In genomic region chr13:32427852-32428580, GRCh38 we compare ENCODE assay signal across 8 cellular contexts. TPM values are rescaled to one million over a fixed set of nuclear protein-coding genes. Genes with fewer than 3 reads are reported as not detected.
A peak's percentile ranks its signal among the peaks of the same experiment; 100 is the strongest.
DNase-seq lines count a peak whose midpoint lies in the region; ATAC-seq and TF ChIP-seq lines count a peak whose summit lies in the region.

N4BP2L1 (minus strand) TSS chr13:32428130; CDS start chr13:32428082, 48 bp downstream.

- H3K27me3 ChIP-seq in BLaER1 (no peaks in the 10 kb centered on the region), PC-3 (ENCODE audit: low read length) (no peaks in the 10 kb centered on the region)

- H3K9ac ChIP-seq in BLaER1, result peak within 1 kb of the TSS; percentile 91
- peak within 1 kb of the TSS; percentile 27; the same call in 1 of the 2 replicates for H3K9ac ChIP-seq in PC-3 (ENCODE audit: low read length)

- peak; percentile 66 for ATAC-seq in HG03439 (IDR thresholded peaks at IDR 0.05; ENCODE audit: unreplicated experiment)
- ATAC-seq in PC-3, result peak; percentile 70
- ATAC-seq in activated T-cell treated with anti-CD3 and anti-CD28 coated beads, Interleukin-2, amount 50 U/mL, for 72 hours (replicated peaks in 1 of 2), result peak; percentile 73 to 77

- peak; percentile 32 for DNase-seq in PC-3
- DNase-seq in activated T-cell treated with anti-CD3 and anti-CD28 coated beads, Interleukin-2, amount 50 U/mL, for 72 hours, result peak; percentile 85 to 88
- peak; percentile 36 for DNase-seq in fibroblast of the aortic adventitia (ENCODE audit: low read depth)
- peak; percentile 71 for DNase-seq in nephron progenitor cell

- peaks cover 47% of the 10 kb centered on the region for H3K4me1 Mint-ChIP-seq in activated T-cell treated with anti-CD3 and anti-CD28 coated beads, Interleukin-2, amount 50 U/mL, for 72 hours (ENCODE audit: low read depth)
- H3K4me1 Mint-ChIP-seq in nephron progenitor cell, result peaks cover 37% of the 10 kb centered on the region
- H3K4me1 Mint-ChIP-seq in stimulated activated naive CD8-positive, alpha-beta T cell treated with anti-CD3 and anti-CD28 coated beads, Interleukin-15, Interleukin-2, amounts not matched to agents 100 ng/mL and 50 ng/mL, for 24 hours (ENCODE audit: low read depth), result peaks cover 39% of the 10 kb centered on the region

- peak within 1 kb of the TSS; percentile 96 for H2AFZ ChIP-seq in PC-3 (ENCODE audit: low read length)

- peak within 1 kb of the TSS; percentile 99 for H3K27ac Mint-ChIP-seq in activated T-cell treated with anti-CD3 and anti-CD28 coated beads, Interleukin-2, amount 50 U/mL, for 72 hours
- no peak within 1 kb of the TSS for H3K27ac Mint-ChIP-seq in nephron progenitor cell
- peak within 1 kb of the TSS; percentile 99 for H3K27ac Mint-ChIP-seq in stimulated activated naive CD8-positive, alpha-beta T cell treated with anti-CD3 and anti-CD28 coated beads, Interleukin-15, Interleukin-2, amounts not matched to agents 100 ng/mL and 50 ng/mL, for 24 hours

- H3K27ac ChIP-seq in BLaER1 (peak within 1 kb of the TSS; percentile 93), PC-3 (ENCODE audit: low read length) (no peak within 1 kb of the TSS)

- peak within 1 kb of the TSS; percentile 97 for H3K4me2 ChIP-seq in BLaER1
- H3K4me2 ChIP-seq in PC-3 (ENCODE audit: low read length), result peak within 1 kb of the TSS; percentile 93

- no peaks in the 10 kb centered on the region for H3K9me3 Mint-ChIP-seq in activated T-cell treated with anti-CD3 and anti-CD28 coated beads, Interleukin-2, amount 50 U/mL, for 72 hours
- H3K9me3 Mint-ChIP-seq in nephron progenitor cell, result no peaks in the 10 kb centered on the region
- H3K9me3 Mint-ChIP-seq in stimulated activated naive CD8-positive, alpha-beta T cell treated with anti-CD3 and anti-CD28 coated beads, Interleukin-15, Interleukin-2, amounts not matched to agents 100 ng/mL and 50 ng/mL, for 24 hours, result no peaks in the 10 kb centered on the region

- H3K4me1 ChIP-seq in BLaER1 (peaks cover 53% of the 10 kb centered on the region), PC-3 (ENCODE audit: insufficient read depth, low read length) (peaks cover 8% of the 10 kb centered on the region; the same call in 1 of the 2 replicates)

- no peaks in the 10 kb centered on the region for H3K79me2 ChIP-seq in PC-3 (ENCODE audit: low read length)

- H3K4me3 ChIP-seq in BLaER1, result peak within 1 kb of the TSS; percentile 97
- H3K4me3 ChIP-seq in PC-3 (ENCODE audit: low read length), result peak within 1 kb of the TSS; percentile 80
- H3K4me3 ChIP-seq in fibroblast of the aortic adventitia (ENCODE audit: low read depth, low read length), result peak within 1 kb of the TSS; percentile 66

- peak within 1 kb of the TSS; percentile 90 to 99 for H3K4me3 Mint-ChIP-seq in activated T-cell treated with anti-CD3 and anti-CD28 coated beads, Interleukin-2, amount 50 U/mL, for 72 hours
- H3K4me3 Mint-ChIP-seq in nephron progenitor cell, result peak within 1 kb of the TSS; percentile 88
- H3K4me3 Mint-ChIP-seq in stimulated activated naive CD8-positive, alpha-beta T cell treated with anti-CD3 and anti-CD28 coated beads, Interleukin-15, Interleukin-2, amounts not matched to agents 100 ng/mL and 50 ng/mL, for 24 hours, result peak within 1 kb of the TSS; percentile 96

- POLR2A ChIA-PET in PC-3 (lab: Charles Lee; ENCODE audit: unreplicated experiment), result interaction anchor here (0.5 to 0.7 kb wide), 2 partner anchors 13 to 96 kb away, joined by 3 read pairs; no protein-coding TSS in a partner anchor

- CTCF ChIA-PET in PC-3 (lab: Charles Lee), result no interaction called here

- H3K36me3 Mint-ChIP-seq in activated T-cell treated with anti-CD3 and anti-CD28 coated beads, Interleukin-2, amount 50 U/mL, for 72 hours (ENCODE audit: insufficient read depth in 2 of 2), result peaks cover 17 to 20% of the 10 kb centered on the region in 2 donors
- H3K36me3 Mint-ChIP-seq in nephron progenitor cell (ENCODE audit: low read depth), result peaks cover 27% of the 10 kb centered on the region
- H3K36me3 Mint-ChIP-seq in stimulated activated naive CD8-positive, alpha-beta T cell treated with anti-CD3 and anti-CD28 coated beads, Interleukin-15, Interleukin-2, amounts not matched to agents 100 ng/mL and 50 ng/mL, for 24 hours (ENCODE audit: low read depth), result peaks cover 23% of the 10 kb centered on the region

- H3K9me3 ChIP-seq in BLaER1, result no peaks in the 10 kb centered on the region
- H3K9me3 ChIP-seq in PC-3 (ENCODE audit: low read length), result no peaks in the 10 kb centered on the region

- no peaks in the 10 kb centered on the region for H3K9me2 ChIP-seq in PC-3 (replicated peaks; ENCODE audit: low read length)

- intact Hi-C loops in PC-3 (cut with micrococcal nuclease), result loop anchor here (10.0 kb wide), 1 partner anchor 113 kb away; the partner anchor contains the start of genes BRCA2 and ZAR1L

- peaks cover 13% of the 10 kb centered on the region for H3K36me3 ChIP-seq in BLaER1
- no peaks in the 10 kb centered on the region for H3K36me3 ChIP-seq in PC-3 (ENCODE audit: low read depth, low read length)

- TF ChIP-seq CTCF in PC-3 (conservative IDR thresholded peaks at IDR 0.05; ENCODE audit: low read depth, low read length), result no peak
- no peak for TF ChIP-seq CTCF in fibroblast of the aortic adventitia (IDR thresholded peaks at IDR 0.05; ENCODE audit: insufficient read depth, low read length)
- TF ChIP-seq CTCF in nephron progenitor cell (IDR thresholded peaks at IDR 0.05), result no peak

- peak; percentile 93 for TF ChIP-seq POLR2A in GM19099 (IDR thresholded peaks at IDR 0.05; ENCODE audit: extremely low read depth, insufficient read length, low read depth)

- peaks cover 26% of the 10 kb centered on the region; the same call in 1 of the 2 replicates for H4K20me1 ChIP-seq in BLaER1
- no peaks in the 10 kb centered on the region for H4K20me1 ChIP-seq in PC-3 (ENCODE audit: low read length)

- H3K27me3 Mint-ChIP-seq in activated T-cell treated with anti-CD3 and anti-CD28 coated beads, Interleukin-2, amount 50 U/mL, for 72 hours (ENCODE audit: low read depth), result no peaks in the 10 kb centered on the region
- peaks cover 21% of the 10 kb centered on the region for H3K27me3 Mint-ChIP-seq in nephron progenitor cell (ENCODE audit: low read depth, poor library complexity)
- no peaks in the 10 kb centered on the region for H3K27me3 Mint-ChIP-seq in stimulated activated naive CD8-positive, alpha-beta T cell treated with anti-CD3 and anti-CD28 coated beads, Interleukin-15, Interleukin-2, amounts not matched to agents 100 ng/mL and 50 ng/mL, for 24 hours

- BruUV-seq in PC-3 (replicated peaks; lab: Mats Ljungman, UMichigan), result no TSS peak

- no peaks in the 10 kb centered on the region for H3F3A ChIP-seq in PC-3 (ENCODE audit: low read length, unreplicated experiment)

RNA-seq across cellular contexts. Expression of gene N4BP2L1, which starts in this region (rescaled TPM):
- total RNA-seq in PC-3 (2014; rRNA removed) (0.15 and 0.17 TPM in 2 replicates), fibroblast of the aortic adventitia (ENCODE audit: low replicate concordance) (1.9 and 9.5 TPM in 2 replicates)
- 10 to 100 TPM; 38.4 to 51.5 TPM for total RNA-seq in activated T-cell treated with anti-CD3 and anti-CD28 coated beads, Interleukin-2, amount 50 U/mL, for 72 hours

Comparison
In these comparisons a context has a peak if more than half of its experiments do, and no peak if none do; other contexts are left out.
1. Peak in DNase-seq, ATAC-seq, H3K4me3 ChIP-seq, H3K9ac ChIP-seq and H3K4me2 ChIP-seq in PC-3; RNA of the gene not detected or under 1 TPM.
2. DNase-seq: peak in every context shown above with its lines; median percentile 86 in activated T-cell treated with anti-CD3 and anti-CD28 coated beads, Interleukin-2, amount 50 U/mL, for 72 hours; 71 in nephron progenitor cell; 36 in fibroblast of the aortic adventitia; 32 in PC-3.